ENCODE assay signal across 17 cellular contexts in genomic region chr1:77776007-77776725, GRCh38.
"Had no signal": no experiment of that assay in that cellular context is flagged by ENCODE, and none has a peak within 500 bp of the region (broad histone marks: within the 10 kb centered on the region; RNA-seq: fewer than 3 reads in every experiment).

No MANE protein-coding gene starts in this region.

- H3K4me3 Mint-ChIP-seq: memory B cell; stimulated activated naive CD8-positive, alpha-beta T cell treated with anti-CD3 and anti-CD28 coated beads, Interleukin-15, amount 100 ng/mL, for 72 hours; T-helper 2 cell treated with Interferon-gamma antibody and Interleukin-4, amounts not matched to agents 5 μg/mL and 100 μg/mL, for 36 hours had no signal

- H3K4me3 ChIP-seq: breast epithelium, dorsolateral prefrontal cortex, esophagus squamous epithelium, left lung, ovary, thoracic aorta, uterus had no signal

- H3K36me3 ChIP-seq: breast epithelium, esophagus squamous epithelium, left lung, ovary, thoracic aorta, uterus had no signal

- H3K9me3 ChIP-seq: breast epithelium, esophagus squamous epithelium, left lung, ovary, thoracic aorta, uterus had no signal

- H3K9me3 Mint-ChIP-seq: activated naive CD4-positive, alpha-beta T cell treated with anti-CD3 and anti-CD28 coated beads, Interleukin-2, amount 50 U/mL, for 72 hours; memory B cell; stimulated activated naive CD8-positive, alpha-beta T cell treated with anti-CD3 and anti-CD28 coated beads, Interleukin-15, amount 100 ng/mL, for 72 hours; T-helper 2 cell treated with Interferon-gamma antibody and Interleukin-4, amounts not matched to agents 5 μg/mL and 100 μg/mL, for 36 hours had no signal

- H3K36me3 Mint-ChIP-seq: memory B cell had no signal

- H3K27me3 ChIP-seq: breast epithelium, dorsolateral prefrontal cortex, esophagus squamous epithelium, foreskin keratinocyte, left lung, ovary, uterus had no signal

- ATAC-seq: activated CD4-positive, CD25-positive, alpha-beta regulatory T cell treated with anti-CD3 and anti-CD28 coated beads, Interleukin-2, amount 50 U/mL, for 24 hours; activated naive CD4-positive, alpha-beta T cell treated with anti-CD3 and anti-CD28 coated beads, Interleukin-2, amount 50 U/mL, for 72 hours; foreskin keratinocyte; left lung; stimulated activated naive CD8-positive, alpha-beta T cell treated with anti-CD3 and anti-CD28 coated beads, Interleukin-15, amount 100 ng/mL, for 72 hours had no signal

- FAIRE-seq: endometrium had no signal

- H3K4me1 ChIP-seq: uterus had no signal

- DNase-seq: amniotic stem cell; dorsolateral prefrontal cortex; esophagus squamous epithelium; foreskin keratinocyte; left lung; ovary; retina; stimulated activated CD4-positive, alpha-beta T cell treated with anti-CD3 and anti-CD28 coated beads, Interleukin-4, amount 100 ng/mL, for 4 hours; stimulated activated naive CD8-positive, alpha-beta T cell treated with anti-CD3 and anti-CD28 coated beads, Interleukin-15, amount 100 ng/mL, for 72 hours; uterus had no signal

- H3K27ac ChIP-seq: breast epithelium, dorsolateral prefrontal cortex, esophagus squamous epithelium, foreskin keratinocyte, left lung, ovary, thoracic aorta, uterus had no signal

- H3K27ac Mint-ChIP-seq: activated naive CD4-positive, alpha-beta T cell treated with anti-CD3 and anti-CD28 coated beads, Interleukin-2, amount 50 U/mL, for 72 hours; memory B cell; stimulated activated naive CD8-positive, alpha-beta T cell treated with anti-CD3 and anti-CD28 coated beads, Interleukin-15, amount 100 ng/mL, for 72 hours; T-helper 2 cell treated with Interferon-gamma antibody and Interleukin-4, amounts not matched to agents 5 μg/mL and 100 μg/mL, for 36 hours had no signal

- H3K27me3 Mint-ChIP-seq: stimulated activated naive CD8-positive, alpha-beta T cell treated with anti-CD3 and anti-CD28 coated beads, Interleukin-15, amount 100 ng/mL, for 72 hours had no signal
